In the genomic region with DNA sequence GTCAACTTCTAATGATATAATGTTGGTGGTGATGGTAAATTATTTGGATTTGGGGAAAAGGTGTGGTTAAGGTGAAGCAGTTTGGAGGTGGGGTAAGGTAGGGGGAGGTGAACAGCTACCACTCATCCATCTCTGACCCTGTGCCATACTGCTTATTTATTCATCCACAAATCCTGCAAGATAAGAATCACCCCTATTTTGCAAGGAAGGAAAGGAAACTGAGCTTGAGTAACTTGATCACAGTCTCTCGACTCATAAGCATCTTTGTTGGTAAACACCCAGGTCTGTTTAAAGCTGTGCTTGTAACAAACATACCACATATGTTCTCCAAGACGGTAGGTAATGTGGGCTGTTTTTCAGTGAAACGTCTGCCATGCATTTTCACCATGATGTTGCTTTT, we compare ENCODE assay signal across 21 cellular contexts.
"Had no signal": no experiment of that assay in that cellular context is flagged by ENCODE, and none has a peak within 500 bp of the region (broad histone marks: within the 10 kb centered on the region; RNA-seq: fewer than 3 reads in every experiment).

No MANE protein-coding gene starts in this region.

- H3K4me1 Mint-ChIP-seq: stimulated activated effector memory CD8-positive, alpha-beta T cell treated with anti-CD3 and anti-CD28 coated beads, Interleukin-12 subunit alpha, Interleukin-12 subunit beta, amount 100 ng/mL, for 72 hours had no signal

- DNase-seq: activated CD4-positive, alpha-beta T cell treated with anti-CD3 and anti-CD28 coated beads, Interleukin-2, amount 50 U/mL, for 1 hour; activated CD4-positive, CD25-positive, alpha-beta regulatory T cell treated with anti-CD3 and anti-CD28 coated beads, Interleukin-2, amount 50 U/mL, for 72 hours; activated CD8-positive, alpha-beta memory T cell treated with anti-CD3 and anti-CD28 coated beads, Interleukin-2, amount 50 U/mL, for 48 hours; activated effector memory CD4-positive, alpha-beta T cell treated with Interleukin-2 at 50 U/mL for 16 hours; activated naive CD4-positive, alpha-beta T cell treated with anti-CD3 and anti-CD28 coated beads, Interleukin-2, amount 50 U/mL, for 16 hours; activated T-cell treated with anti-CD3 and anti-CD28 coated beads, Interleukin-2, amount 50 U/mL, for 48 hours; cerebellar nuclear complex; cortex of kidney; effector CD4-positive, alpha-beta T cell; mesendoderm; naive thymus-derived CD8-positive, alpha-beta T cell; pancreas; stimulated activated CD4-positive, alpha-beta T cell treated with anti-CD3 and anti-CD28 coated beads, Interleukin-4, amount 100 ng/mL, for 24 hours; testis; upper lobe of left lung had no signal

- H3K27me3 ChIP-seq: ascending aorta, breast epithelium, neutrophil, pancreas, testis, upper lobe of left lung had no signal

- H3K4me1 ChIP-seq: breast epithelium, testis had no signal

- H3K4me3 ChIP-seq: ascending aorta, breast epithelium, pancreas, testis, upper lobe of left lung had no signal

- H3K27ac ChIP-seq: ascending aorta, neutrophil, pancreas, testis, upper lobe of left lung had no signal

- H3K27ac Mint-ChIP-seq: naive thymus-derived CD8-positive, alpha-beta T cell; stimulated activated effector memory CD8-positive, alpha-beta T cell treated with anti-CD3 and anti-CD28 coated beads, Interleukin-12 subunit alpha, Interleukin-12 subunit beta, amount 100 ng/mL, for 72 hours had no signal

- H3K9me3 ChIP-seq: breast epithelium, neutrophil, pancreas, testis, upper lobe of left lung had no signal

- H3K36me3 ChIP-seq: ascending aorta, breast epithelium, neutrophil, pancreas, upper lobe of left lung had no signal

- H3K4me3 Mint-ChIP-seq: naive thymus-derived CD8-positive, alpha-beta T cell; stimulated activated effector memory CD8-positive, alpha-beta T cell treated with anti-CD3 and anti-CD28 coated beads, Interleukin-12 subunit alpha, Interleukin-12 subunit beta, amount 100 ng/mL, for 72 hours had no signal

- H3K36me3 Mint-ChIP-seq: naive thymus-derived CD8-positive, alpha-beta T cell; stimulated activated effector memory CD8-positive, alpha-beta T cell treated with anti-CD3 and anti-CD28 coated beads, Interleukin-12 subunit alpha, Interleukin-12 subunit beta, amount 100 ng/mL, for 72 hours had no signal

- ATAC-seq: esophagus mucosa; naive thymus-derived CD8-positive, alpha-beta T cell; sciatic nerve; stimulated activated effector memory CD8-positive, alpha-beta T cell treated with anti-CD3 and anti-CD28 coated beads, Interleukin-12 subunit alpha, Interleukin-12 subunit beta, amount 100 ng/mL, for 72 hours had no signal
